25 cellular contexts compared by ENCODE assay signal in genomic region chr11:60170566-60170965, GRCh38. TPM values are rescaled to one million over a fixed set of nuclear protein-coding genes. Genes with fewer than 3 reads are reported as not detected.
"Had no signal": no experiment of that assay in that cellular context is flagged by ENCODE, and none has a peak within 500 bp of the region (broad histone marks: within the 10 kb centered on the region; RNA-seq: fewer than 3 reads in every experiment).

No MANE protein-coding gene starts in this region.

- DNase-seq: activated CD4-positive, alpha-beta T cell treated with anti-CD3 and anti-CD28 coated beads, Interleukin-2, amount 50 U/mL, for 1 hour; activated CD4-positive, CD25-positive, alpha-beta regulatory T cell treated with anti-CD3 and anti-CD28 coated beads, Interleukin-2, amount 50 U/mL, for 72 hours; activated CD8-positive, alpha-beta memory T cell treated with anti-CD3 and anti-CD28 coated beads, Interleukin-2, amount 50 U/mL, for 4 hours; activated gamma-delta T cell; activated T-cell treated with anti-CD3 and anti-CD28 coated beads, Interleukin-2, amount 50 U/mL, for 48 hours; cortex of kidney; effector CD4-positive, alpha-beta T cell; gastrocnemius medialis; head of caudate nucleus; kidney; left lung; midbrain; nephron progenitor cell; occipital lobe; stimulated activated CD4-positive, alpha-beta T cell treated with anti-CD3 and anti-CD28 coated beads, Interleukin-2, amount 100 ng/mL, for 24 hours; stimulated activated naive CD4-positive, alpha-beta T cell treated with Interleukin-2 at 50 U/mL for 16 hours; T1000; uterus had no signal

- H3K27ac ChIP-seq: breast epithelium, gastrocnemius medialis, tibial nerve, uterus had no signal

- H3K27me3 ChIP-seq: breast epithelium, gastrocnemius medialis, left lung, tibial nerve, uterus had no signal

- H3K4me1 ChIP-seq: breast epithelium, gastrocnemius medialis, tibial nerve, uterus had no signal

- ATAC-seq: esophagus mucosa, gastrocnemius medialis, left lung had no signal

- H3K36me3 ChIP-seq: breast epithelium, gastrocnemius medialis, tibial nerve, uterus had no signal

- H3K9me3 ChIP-seq: gastrocnemius medialis, left lung, tibial nerve, uterus had no signal

- H3K4me3 ChIP-seq: breast epithelium, gastrocnemius medialis, left lung, tibial nerve, uterus had no signal

RNA-seq across cellular contexts. Expression of gene MS4A6A, which starts 12.3 kb away (rescaled TPM):
- total RNA-seq: astrocyte, lung microvascular endothelial cell, myocyte, progenitor cell of endocrine pancreas had no signal
